In genomic region chr13:113616991-113617749, GRCh38 we compare ENCODE assay signal across 1 cellular context.
A peak's percentile ranks its signal among the peaks of the same experiment; 100 is the strongest.
TF ChIP-seq lines count a peak whose summit lies in the region.

No MANE protein-coding gene starts in this region.

TF ChIP-seq in GM23338, 12 proteins besides CTCF, POLR2A, EP300 and RAD21 (continued from another document):
- TF ChIP-seq, protein P1, sequence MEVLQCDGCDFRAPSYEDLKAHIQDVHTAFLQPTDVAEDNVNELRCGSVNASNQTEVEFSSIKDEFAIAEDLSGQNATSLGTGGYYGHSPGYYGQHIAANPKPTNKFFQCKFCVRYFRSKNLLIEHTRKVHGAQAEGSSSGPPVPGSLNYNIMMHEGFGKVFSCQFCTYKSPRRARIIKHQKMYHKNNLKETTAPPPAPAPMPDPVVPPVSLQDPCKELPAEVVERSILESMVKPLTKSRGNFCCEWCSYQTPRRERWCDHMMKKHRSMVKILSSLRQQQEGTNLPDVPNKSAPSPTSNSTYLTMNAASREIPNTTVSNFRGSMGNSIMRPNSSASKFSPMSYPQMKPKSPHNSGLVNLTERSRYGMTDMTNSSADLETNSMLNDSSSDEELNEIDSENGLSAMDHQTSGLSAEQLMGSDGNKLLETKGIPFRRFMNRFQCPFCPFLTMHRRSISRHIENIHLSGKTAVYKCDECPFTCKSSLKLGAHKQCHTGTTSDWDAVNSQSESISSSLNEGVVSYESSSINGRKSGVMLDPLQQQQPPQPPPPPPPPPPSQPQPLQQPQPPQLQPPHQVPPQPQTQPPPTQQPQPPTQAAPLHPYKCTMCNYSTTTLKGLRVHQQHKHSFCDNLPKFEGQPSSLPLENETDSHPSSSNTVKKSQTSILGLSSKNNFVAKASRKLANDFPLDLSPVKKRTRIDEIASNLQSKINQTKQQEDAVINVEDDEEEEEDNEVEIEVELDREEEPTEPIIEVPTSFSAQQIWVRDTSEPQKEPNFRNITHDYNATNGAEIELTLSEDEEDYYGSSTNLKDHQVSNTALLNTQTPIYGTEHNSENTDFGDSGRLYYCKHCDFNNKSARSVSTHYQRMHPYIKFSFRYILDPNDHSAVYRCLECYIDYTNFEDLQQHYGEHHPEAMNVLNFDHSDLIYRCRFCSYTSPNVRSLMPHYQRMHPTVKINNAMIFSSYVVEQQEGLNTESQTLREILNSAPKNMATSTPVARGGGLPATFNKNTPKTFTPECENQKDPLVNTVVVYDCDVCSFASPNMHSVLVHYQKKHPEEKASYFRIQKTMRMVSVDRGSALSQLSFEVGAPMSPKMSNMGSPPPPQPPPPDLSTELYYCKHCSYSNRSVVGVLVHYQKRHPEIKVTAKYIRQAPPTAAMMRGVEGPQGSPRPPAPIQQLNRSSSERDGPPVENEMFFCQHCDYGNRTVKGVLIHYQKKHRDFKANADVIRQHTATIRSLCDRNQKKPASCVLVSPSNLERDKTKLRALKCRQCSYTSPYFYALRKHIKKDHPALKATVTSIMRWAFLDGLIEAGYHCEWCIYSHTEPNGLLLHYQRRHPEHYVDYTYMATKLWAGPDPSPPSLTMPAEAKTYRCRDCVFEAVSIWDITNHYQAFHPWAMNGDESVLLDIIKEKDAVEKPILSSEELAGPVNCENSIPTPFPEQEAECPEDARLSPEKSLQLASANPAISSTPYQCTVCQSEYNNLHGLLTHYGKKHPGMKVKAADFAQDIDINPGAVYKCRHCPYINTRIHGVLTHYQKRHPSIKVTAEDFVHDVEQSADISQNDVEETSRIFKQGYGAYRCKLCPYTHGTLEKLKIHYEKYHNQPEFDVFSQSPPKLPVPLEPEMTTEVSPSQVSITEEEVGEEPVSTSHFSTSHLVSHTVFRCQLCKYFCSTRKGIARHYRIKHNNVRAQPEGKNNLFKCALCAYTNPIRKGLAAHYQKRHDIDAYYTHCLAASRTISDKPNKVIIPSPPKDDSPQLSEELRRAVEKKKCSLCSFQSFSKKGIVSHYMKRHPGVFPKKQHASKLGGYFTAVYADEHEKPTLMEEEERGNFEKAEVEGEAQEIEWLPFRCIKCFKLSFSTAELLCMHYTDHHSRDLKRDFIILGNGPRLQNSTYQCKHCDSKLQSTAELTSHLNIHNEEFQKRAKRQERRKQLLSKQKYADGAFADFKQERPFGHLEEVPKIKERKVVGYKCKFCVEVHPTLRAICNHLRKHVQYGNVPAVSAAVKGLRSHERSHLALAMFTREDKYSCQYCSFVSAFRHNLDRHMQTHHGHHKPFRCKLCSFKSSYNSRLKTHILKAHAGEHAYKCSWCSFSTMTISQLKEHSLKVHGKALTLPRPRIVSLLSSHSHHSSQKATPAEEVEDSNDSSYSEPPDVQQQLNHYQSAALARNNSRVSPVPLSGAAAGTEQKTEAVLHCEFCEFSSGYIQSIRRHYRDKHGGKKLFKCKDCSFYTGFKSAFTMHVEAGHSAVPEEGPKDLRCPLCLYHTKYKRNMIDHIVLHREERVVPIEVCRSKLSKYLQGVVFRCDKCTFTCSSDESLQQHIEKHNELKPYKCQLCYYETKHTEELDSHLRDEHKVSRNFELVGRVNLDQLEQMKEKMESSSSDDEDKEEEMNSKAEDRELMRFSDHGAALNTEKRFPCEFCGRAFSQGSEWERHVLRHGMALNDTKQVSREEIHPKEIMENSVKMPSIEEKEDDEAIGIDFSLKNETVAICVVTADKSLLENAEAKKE (CRISPR knock-in tag; IDR thresholded peaks at IDR 0.05): peak; percentile 62; the same call in 1 of the 2 replicates
- TF ChIP-seq ZNF331 (CRISPR knock-in tag; IDR thresholded peaks at IDR 0.05; ENCODE audit: low read depth): peak; percentile 24; the same call in 1 of the 2 replicates
- TF ChIP-seq ETS1 (IDR thresholded peaks at IDR 0.05): no peak
- TF ChIP-seq POLR2AphosphoS5 (IDR thresholded peaks at IDR 0.05; ENCODE audit: low read depth): no peak
- TF ChIP-seq EZH2 (IDR thresholded peaks at IDR 0.05; ENCODE audit: low read depth, unreplicated experiment): no peak
- no peak for TF ChIP-seq ZNF114 (CRISPR knock-in tag; IDR thresholded peaks at IDR 0.05)
- TF ChIP-seq JUNB (IDR thresholded peaks at IDR 0.05; ENCODE audit: unreplicated experiment): no peak
- no peak for TF ChIP-seq EZH2phosphoT487 (IDR thresholded peaks at IDR 0.05; ENCODE audit: unreplicated experiment)
TF ChIP-seq in GM23338: peak in this region for 2.
